In the genomic region with DNA sequence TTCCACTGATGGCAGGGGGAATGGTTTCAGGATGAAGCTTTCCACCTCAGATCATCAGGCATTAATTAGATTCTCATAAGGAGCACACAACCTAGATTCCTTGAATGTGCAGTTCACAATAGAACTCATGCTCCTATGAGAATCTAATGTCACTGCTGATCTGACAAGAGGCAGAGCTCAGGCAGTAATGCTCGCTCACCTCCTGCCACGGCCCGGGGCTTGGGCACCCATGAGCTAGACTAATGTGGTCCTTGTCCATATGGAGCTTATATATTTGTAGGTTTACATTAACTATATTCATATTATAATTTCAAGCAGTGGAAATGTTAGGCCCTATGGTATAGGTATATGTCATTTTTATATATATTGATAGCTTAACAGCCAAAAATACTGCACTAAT, we compare ENCODE assay signal across 35 cellular contexts. TPM values are rescaled to one million over a fixed set of nuclear protein-coding genes. Genes with fewer than 3 reads are reported as not detected.
"Had no signal": no experiment of that assay in that cellular context is flagged by ENCODE, and none has a peak within 500 bp of the region (broad histone marks: within the 10 kb centered on the region; RNA-seq: fewer than 3 reads in every experiment).

No MANE protein-coding gene starts in this region.

- H3K27me3 ChIP-seq: MG63 had no signal

- H3K4me3 ChIP-seq: MG63 had no signal

- H3K27ac ChIP-seq: KMS-11 had no signal

- H3K36me3 ChIP-seq: MG63 had no signal

- H3K9me3 ChIP-seq: MG63 had no signal

- DNase-seq: Karpas-422, Kasumi-1, MG63, MM.1S, MV-4-11, NCI-H1048, NCI-H1092, NCI-H1092 treated with DMSO at 0.1 percent for 48 hours, NCI-H1105, NCI-H1105 treated with DMSO at 0.1 percent for 48 hours, NCI-H1417, NCI-H1417 treated with DMSO at 0.1 percent for 48 hours, NCI-H1436, NCI-H1436 treated with DMSO at 0.1 percent for 48 hours, NCI-H146, NCI-H1694, NCI-H1694 treated with DMSO at 0.1 percent for 48 hours, NCI-H187, NCI-H187 treated with DMSO at 0.1 percent for 48 hours, NCI-H1930, NCI-H2029, NCI-H2029 treated with DMSO at 0.1 percent for 48 hours, NCI-H2081, NCI-H2081 treated with DMSO at 0.1 percent for 48 hours, NCI-H2107, NCI-H2171, NCI-H2171 treated with DMSO at 0.1 percent for 48 hours, NCI-H2227 treated with DMSO at 0.1 percent for 48 hours, NCI-H226, NCI-H345, NCI-H446, NCI-H446 treated with DMSO at 0.1 percent for 48 hours, NCI-H510A had no signal

RNA-seq across cellular contexts. Expression of a gene that starts 32.6 kb away (rescaled TPM):
- total RNA-seq: M059J had no signal
